14 cellular contexts compared by ENCODE assay signal in genomic region chr20:4805663-4806449, GRCh38. TPM values are rescaled to one million over a fixed set of nuclear protein-coding genes. Genes with fewer than 3 reads are reported as not detected.
DNase-seq lines count a peak whose midpoint lies in the region; ATAC-seq and TF ChIP-seq lines count a peak whose summit lies in the region.
"Had no signal": no experiment of that assay in that cellular context is flagged by ENCODE, and none has a peak within 500 bp of the region (broad histone marks: within the 10 kb centered on the region; RNA-seq: fewer than 3 reads in every experiment).

No MANE protein-coding gene starts in this region.

- peaks cover 5% of the 10 kb centered on the region for H3K36me3 Mint-ChIP-seq in natural killer cell treated with Interleukin-12 subunit alpha and Interleukin-12 subunit beta and Interleukin-15 and Interleukin-18, amount 100 ng/mL, for 72 hours
- no peaks in the 10 kb centered on the region for H3K36me3 Mint-ChIP-seq in natural killer cell
- peaks cover 59% of the 10 kb centered on the region for H3K36me3 Mint-ChIP-seq in activated T-helper 17 cell treated with anti-CD3 and anti-CD28 coated beads, Interleukin-2, amount 50 U/mL, for 72 hours (ENCODE audit: low read depth)

- no peak for TF ChIP-seq CTCF in natural killer cell (IDR thresholded peaks at IDR 0.05)

- no peaks in the 10 kb centered on the region for H3K9me3 Mint-ChIP-seq in natural killer cell treated with Interleukin-12 subunit alpha and Interleukin-12 subunit beta and Interleukin-15 and Interleukin-18, amount 100 ng/mL, for 72 hours
- no peaks in the 10 kb centered on the region for H3K9me3 Mint-ChIP-seq in natural killer cell
- no peaks in the 10 kb centered on the region for H3K9me3 Mint-ChIP-seq in activated T-helper 17 cell treated with anti-CD3 and anti-CD28 coated beads, Interleukin-2, amount 50 U/mL, for 72 hours

- no peaks in the 10 kb centered on the region for H3K36me3 ChIP-seq in aorta (ENCODE audit: control insufficient read depth in 1 of 2, insufficient read depth in 2 of 2, low read length in 1 of 2)

- intact Hi-C loops in natural killer cell (cut with micrococcal nuclease): no loop called here
- intact Hi-C loops in aorta (cut with DNase I): no loop called here

- 76 to 81% methylated on average over 18 of the region's 18 CpGs for WGBS in aorta, 2 donors

- H3K27ac Mint-ChIP-seq in natural killer cell treated with Interleukin-12 subunit alpha and Interleukin-12 subunit beta and Interleukin-15 and Interleukin-18, amount 100 ng/mL, for 72 hours: peak overlapping the region; percentile 45 to 63
- H3K27ac Mint-ChIP-seq in natural killer cell: no peak overlapping the region
- peak overlapping the region; percentile 39 for H3K27ac Mint-ChIP-seq in activated T-helper 17 cell treated with anti-CD3 and anti-CD28 coated beads, Interleukin-2, amount 50 U/mL, for 72 hours

- no peaks in the 10 kb centered on the region for H3K27me3 ChIP-seq in aorta (ENCODE audit: control insufficient read depth in 1 of 2, insufficient read depth in 2 of 2, low read length in 1 of 2)

- no peak for ATAC-seq in natural killer cell treated with Interleukin-12 subunit alpha and Interleukin-12 subunit beta and Interleukin-15 and Interleukin-18, amount 100 ng/mL, for 72 hours
- no peak for ATAC-seq in natural killer cell
- ATAC-seq in activated T-helper 17 cell treated with anti-CD3 and anti-CD28 coated beads, Interleukin-2, amount 50 U/mL, for 72 hours (replicated peaks): no peak
- ATAC-seq in aorta (ENCODE audit: low FRiP score): peak; percentile 49

- no peaks in the 10 kb centered on the region for H3K4me1 ChIP-seq in aorta (ENCODE audit: control insufficient read depth in 1 of 2, insufficient read depth in 2 of 2, low read length in 2 of 2)

- no peaks in the 10 kb centered on the region for H3K27me3 Mint-ChIP-seq in natural killer cell treated with Interleukin-12 subunit alpha and Interleukin-12 subunit beta and Interleukin-15 and Interleukin-18, amount 100 ng/mL, for 72 hours
- no peaks in the 10 kb centered on the region for H3K27me3 Mint-ChIP-seq in natural killer cell (ENCODE audit: low read depth in 2 of 2)
- no peaks in the 10 kb centered on the region for H3K27me3 Mint-ChIP-seq in activated T-helper 17 cell treated with anti-CD3 and anti-CD28 coated beads, Interleukin-2, amount 50 U/mL, for 72 hours

- H3K27ac ChIP-seq in aorta (ENCODE audit: low read depth in 1 of 2, low read length in 2 of 2): no peak overlapping the region

- no peak overlapping the region for H3K4me3 Mint-ChIP-seq in natural killer cell treated with Interleukin-12 subunit alpha and Interleukin-12 subunit beta and Interleukin-15 and Interleukin-18, amount 100 ng/mL, for 72 hours
- no peak overlapping the region for H3K4me3 Mint-ChIP-seq in natural killer cell
- no peak overlapping the region for H3K4me3 Mint-ChIP-seq in activated T-helper 17 cell treated with anti-CD3 and anti-CD28 coated beads, Interleukin-2, amount 50 U/mL, for 72 hours

- H3K4me1 Mint-ChIP-seq in natural killer cell treated with Interleukin-12 subunit alpha and Interleukin-12 subunit beta and Interleukin-15 and Interleukin-18, amount 100 ng/mL, for 72 hours (ENCODE audit: low read depth in 2 of 2): peaks cover 0 to 5% of the 10 kb centered on the region in 2 donors
- peaks cover 0 to 12% of the 10 kb centered on the region in 2 donors for H3K4me1 Mint-ChIP-seq in natural killer cell
- H3K4me1 Mint-ChIP-seq in activated T-helper 17 cell treated with anti-CD3 and anti-CD28 coated beads, Interleukin-2, amount 50 U/mL, for 72 hours: peaks cover 10% of the 10 kb centered on the region

- H3K9me3 ChIP-seq in aorta (ENCODE audit: control insufficient read depth, low read length): no peaks in the 10 kb centered on the region

- H3K4me3 ChIP-seq in aorta (ENCODE audit: low read length in 2 of 2): no peak overlapping the region

- no peak for DNase-seq in natural killer cell treated with Interleukin-12 subunit alpha and Interleukin-12 subunit beta and Interleukin-15 and Interleukin-18, amount 100 ng/mL, for 72 hours (ENCODE audit: low spot score)
- DNase-seq in natural killer cell: no peak
- DNase-seq in mesenteric fat pad (ENCODE audit: low spot score): peak; percentile 83
- DNase-seq in aorta: no peak
- DNase-seq in amniotic stem cell (lab: John Stamatoyannopoulos, UW): no peak
- no peak for DNase-seq in NCI-H2171 (lab: John Stamatoyannopoulos, UW)
- no peak for DNase-seq in NCI-H526 treated with DMSO at 0.1 percent for 48 hours (lab: John Stamatoyannopoulos, UW)
- DNase-seq: activated CD4-positive, alpha-beta T cell treated with anti-CD3 and anti-CD28 coated beads, Interleukin-2, amount 50 U/mL, for 1 hour; DMS153; effector CD4-positive, alpha-beta T cell; NCI-H2029 treated with DMSO at 0.1 percent for 48 hours; NCI-H82; stimulated activated CD4-positive, alpha-beta T cell treated with anti-CD3 and anti-CD28 coated beads, Interleukin-1b, Interleukin-23, amount 100 ng/mL, for 48 hours had no signal

RNA-seq across cellular contexts. Expression of gene RASSF2, which starts 17.6 kb away (rescaled TPM):
- 10 to 100 TPM; 12.5 to 31.7 TPM for total RNA-seq in natural killer cell treated with Interleukin-12 subunit alpha and Interleukin-12 subunit beta and Interleukin-15 and Interleukin-18, amount 100 ng/mL, for 72 hours
- total RNA-seq in natural killer cell (10 to 100 TPM; 14.1 to 39.0 (median 16.3) TPM), mesenteric fat pad (29.7 TPM), aorta (10 to 100 TPM; 17.6 to 35.4 TPM)
- total RNA-seq in activated T-helper 17 cell treated with anti-CD3 and anti-CD28 coated beads, Interleukin-2, amount 50 U/mL, for 72 hours: 10 to 100 TPM; 50.2 to 58.4 TPM
- polyA plus RNA-seq in aorta: 10 to 100 TPM in 1 of 2 donors, 1 to 10 TPM in 1; 9.9 to 19.4 TPM

Comparison
In these comparisons a context has a peak if more than half of its experiments do, and no peak if none do; other contexts are left out.
1. H3K27ac Mint-ChIP-seq: peak in natural killer cell treated with Interleukin-12 subunit alpha and Interleukin-12 subunit beta and Interleukin-15 and Interleukin-18, amount 100 ng/mL, for 72 hours (2 of 2) and activated T-helper 17 cell treated with anti-CD3 and anti-CD28 coated beads, Interleukin-2, amount 50 U/mL, for 72 hours (single experiment); none in natural killer cell (0 of 2).